8 cellular contexts compared by ENCODE assay signal in genomic region chr10:112565434-112566053, GRCh38.
A peak's percentile ranks its signal among the peaks of the same experiment; 100 is the strongest.
DNase-seq lines count a peak whose midpoint lies in the region; ATAC-seq and TF ChIP-seq lines count a peak whose summit lies in the region.

No MANE protein-coding gene starts in this region.

- WGBS in body of pancreas, 2 donors = 38 to 39% methylated on average over 4 of the region's 4 CpGs

- peak; percentile 55 for ATAC-seq in HG03280 (IDR thresholded peaks at IDR 0.05; ENCODE audit: unreplicated experiment)
- peak; percentile 50 for ATAC-seq in body of pancreas
- ATAC-seq in thoracic aorta (ENCODE audit: insufficient number of reproducible peaks, low FRiP score, low read depth) = no peak
- ATAC-seq in GM21576 (IDR thresholded peaks at IDR 0.05; ENCODE audit: unreplicated experiment) = no peak

- H3K27me3 ChIP-seq in body of pancreas = no peaks in the 10 kb centered on the region
- H3K27me3 ChIP-seq in thoracic aorta (replicated peaks; ENCODE audit: insufficient read depth) = no peaks in the 10 kb centered on the region

- H3K4me3 ChIP-seq in body of pancreas (no peak overlapping the region), thoracic aorta (no peak overlapping the region)

- TF ChIP-seq CTCF in body of pancreas (IDR thresholded peaks at IDR 0.05) (peak; percentile 34 to 81 (median 67)), thoracic aorta (IDR thresholded peaks at IDR 0.05) (peak; percentile 51)

- peak; percentile 75 for DNase-seq in DMS153 treated with DMSO at 0.1 percent for 48 hours (lab: John Stamatoyannopoulos, UW; ENCODE audit: unreplicated experiment)
- DNase-seq in NCI-H69 (lab: John Stamatoyannopoulos, UW) = peak; percentile 64
- peak; percentile 41 to 69 (median 50) for DNase-seq in body of pancreas
- peak; percentile 76 for DNase-seq in inferior parietal cortex (ENCODE audit: extremely low spot score)
- no peak for DNase-seq in thoracic aorta (ENCODE audit: low spot score)
- DNase-seq in activated gamma-delta T cell (lab: John Stamatoyannopoulos, UW) = no peak

- intact Hi-C loops in body of pancreas (cut with DNase I) = loop anchor here (10.0 kb wide), 1 partner anchor 559 kb away; no protein-coding TSS in a partner anchor

- TF ChIP-seq POLR2A in body of pancreas (IDR thresholded peaks at IDR 0.05) = no peak

- H3K36me3 ChIP-seq in body of pancreas (replicated peaks in 1 of 2; ENCODE audit: insufficient read depth in 1 of 2, low read depth in 2 of 2) (no peaks in the 10 kb centered on the region), thoracic aorta (no peaks in the 10 kb centered on the region)

- H3K4me1 ChIP-seq in body of pancreas (peaks cover 24% of the 10 kb centered on the region), thoracic aorta (ENCODE audit: control insufficient read depth in 1 of 2, low read depth in 2 of 2) (peaks cover 7 to 11% of the 10 kb centered on the region in 2 donors)

- H3K27ac ChIP-seq in body of pancreas (no peak overlapping the region), thoracic aorta (no peak overlapping the region)

- H3K9me3 ChIP-seq in body of pancreas (no peaks in the 10 kb centered on the region), thoracic aorta (no peaks in the 10 kb centered on the region)

Comparison
In these comparisons a context has a peak if more than half of its experiments do, and no peak if none do; other contexts are left out.
1. DNase-seq: peak in DMS153 treated with DMSO at 0.1 percent for 48 hours (single experiment), NCI-H69 (single experiment), body of pancreas (4 of 4) and inferior parietal cortex (single experiment); none in thoracic aorta (single experiment) and activated gamma-delta T cell (single experiment).
2. ATAC-seq: peak in HG03280 (single experiment) and body of pancreas (single experiment); none in thoracic aorta (single experiment) and GM21576 (single experiment).